1 cellular context compared by ENCODE assay signal in the genomic region with DNA sequence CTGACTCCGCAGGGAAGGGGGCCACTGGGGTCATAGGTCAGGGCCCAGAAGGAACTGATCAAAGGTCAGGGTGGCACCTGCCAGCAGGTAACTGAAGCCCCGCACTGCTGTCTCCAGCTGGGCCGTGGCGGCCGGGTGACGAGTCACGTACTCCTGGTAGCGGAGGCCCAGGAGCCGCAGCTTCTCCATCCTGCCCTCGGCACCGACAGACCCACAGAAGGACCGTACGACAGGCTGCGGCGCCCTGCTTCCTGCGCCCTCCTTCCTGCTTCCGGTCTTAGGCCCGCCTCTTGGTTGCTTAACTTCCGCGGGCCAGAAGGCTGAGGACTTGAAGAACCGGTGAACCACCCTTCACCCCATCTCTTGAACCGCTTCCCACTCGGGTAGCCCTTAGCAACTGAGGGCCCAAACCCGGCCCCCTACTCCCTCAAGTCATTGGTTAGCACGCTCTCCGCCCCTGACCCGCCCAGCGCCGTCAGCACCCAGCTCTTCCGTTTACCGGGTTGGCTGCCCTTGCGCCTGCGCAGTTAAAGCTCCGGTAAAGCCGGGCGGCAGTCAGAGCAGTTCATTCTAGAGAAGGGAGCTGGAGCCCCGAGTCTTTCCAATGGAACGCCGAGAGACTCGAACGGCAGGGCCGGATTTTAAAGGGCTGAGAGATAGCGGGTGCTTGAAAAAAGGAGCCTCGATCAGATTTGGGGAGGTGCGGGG.
TF ChIP-seq lines count a peak whose summit lies in the region.

TSS of gene PEX16 (minus strand) at position 255 of the 708 bp plus-strand sequence. CDS start at position 189, 66 bp downstream.

TF ChIP-seq in K562, 482 proteins besides CTCF, POLR2A, EP300 and RAD21 (continued from another document and continues in another):
- TF ChIP-seq, protein P1, sequence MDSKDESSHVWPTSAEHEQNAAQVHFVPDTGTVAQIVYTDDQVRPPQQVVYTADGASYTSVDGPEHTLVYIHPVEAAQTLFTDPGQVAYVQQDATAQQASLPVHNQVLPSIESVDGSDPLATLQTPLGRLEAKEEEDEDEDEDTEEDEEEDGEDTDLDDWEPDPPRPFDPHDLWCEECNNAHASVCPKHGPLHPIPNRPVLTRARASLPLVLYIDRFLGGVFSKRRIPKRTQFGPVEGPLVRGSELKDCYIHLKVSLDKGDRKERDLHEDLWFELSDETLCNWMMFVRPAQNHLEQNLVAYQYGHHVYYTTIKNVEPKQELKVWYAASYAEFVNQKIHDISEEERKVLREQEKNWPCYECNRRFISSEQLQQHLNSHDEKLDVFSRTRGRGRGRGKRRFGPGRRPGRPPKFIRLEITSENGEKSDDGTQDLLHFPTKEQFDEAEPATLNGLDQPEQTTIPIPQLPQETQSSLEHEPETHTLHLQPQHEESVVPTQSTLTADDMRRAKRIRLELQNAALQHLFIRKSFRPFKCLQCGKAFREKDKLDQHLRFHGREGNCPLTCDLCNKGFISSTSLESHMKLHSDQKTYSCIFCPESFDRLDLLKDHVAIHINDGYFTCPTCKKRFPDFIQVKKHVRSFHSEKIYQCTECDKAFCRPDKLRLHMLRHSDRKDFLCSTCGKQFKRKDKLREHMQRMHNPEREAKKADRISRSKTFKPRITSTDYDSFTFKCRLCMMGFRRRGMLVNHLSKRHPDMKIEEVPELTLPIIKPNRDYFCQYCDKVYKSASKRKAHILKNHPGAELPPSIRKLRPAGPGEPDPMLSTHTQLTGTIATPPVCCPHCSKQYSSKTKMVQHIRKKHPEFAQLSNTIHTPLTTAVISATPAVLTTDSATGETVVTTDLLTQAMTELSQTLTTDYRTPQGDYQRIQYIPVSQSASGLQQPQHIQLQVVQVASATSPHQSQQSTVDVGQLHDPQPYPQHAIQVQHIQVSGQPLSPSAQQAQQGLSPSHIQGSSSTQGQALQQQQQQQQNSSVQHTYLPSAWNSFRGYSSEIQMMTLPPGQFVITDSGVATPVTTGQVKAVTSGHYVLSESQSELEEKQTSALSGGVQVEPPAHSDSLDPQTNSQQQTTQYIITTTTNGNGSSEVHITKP (IDR thresholded peaks at IDR 0.05; ENCODE audit: partially characterized antibody): peak; percentile 40
- TF ChIP-seq TBL1XR1 (IDR thresholded peaks at IDR 0.05; ENCODE audit: low read length in 2 of 2) (no peak), SMARCA5 (IDR thresholded peaks at IDR 0.05) (no peak), RAD51 (IDR thresholded peaks at IDR 0.05; ENCODE audit: borderline replicate concordance, low read depth) (0 out of 2 replicates have a peak, but pooled peaks have one; percentile 17), DMBX1 (CRISPR knock-in tag; IDR thresholded peaks at IDR 0.05; ENCODE audit: borderline replicate concordance) (no peak), IRF2 (CRISPR knock-in tag; IDR thresholded peaks at IDR 0.05) (no peak), TAF15 (IDR thresholded peaks at IDR 0.05; ENCODE audit: low read depth, low read length) (no peak), HEY1 (CRISPR knock-in tag; IDR thresholded peaks at IDR 0.05; ENCODE audit: borderline replicate concordance) (no peak), FOXJ3 (CRISPR knock-in tag; IDR thresholded peaks at IDR 0.05) (no peak), RBM22 (IDR thresholded peaks at IDR 0.05; ENCODE audit: low read depth, low read length, poor library complexity, severe bottlenecking) (no peak), ZNF436 (CRISPR knock-in tag; IDR thresholded peaks at IDR 0.05) (no peak), ZNF518B (CRISPR knock-in tag; IDR thresholded peaks at IDR 0.05) (no peak), ADNP (tag; IDR thresholded peaks at IDR 0.05) (no peak), ZNF146 (CRISPR knock-in tag; IDR thresholded peaks at IDR 0.05; ENCODE audit: unreplicated experiment) (no peak), SUPT5H (IDR thresholded peaks at IDR 0.05) (peak; percentile 84), GTF2F1 (IDR thresholded peaks at IDR 0.05; ENCODE audit: low read depth, low read length) (no peak), HNRNPH1 (optimal IDR thresholded peaks at IDR 0.05; ENCODE audit: low read depth, low read length) (no peak), SMAD2 (IDR thresholded peaks at IDR 0.05; ENCODE audit: low read depth, low read length) (no peak), BCL6 (CRISPR knock-in tag; IDR thresholded peaks at IDR 0.05) (no peak), ARID2 (IDR thresholded peaks at IDR 0.05) (no peak), ASH1L (IDR thresholded peaks at IDR 0.05; ENCODE audit: borderline replicate concordance, low read depth, partially characterized antibody) (peak; percentile 69), MAZ (CRISPR knock-in tag; conservative IDR thresholded peaks at IDR 0.05 in 1 of 2, IDR thresholded peaks at IDR 0.05 in 1 of 2) (peak; percentile 40 to 60; a peak in 3 of 4 replicates), PHB2 (IDR thresholded peaks at IDR 0.05; ENCODE audit: low read depth) (no peak), KAT7 (CRISPR knock-in tag; IDR thresholded peaks at IDR 0.05; ENCODE audit: borderline replicate concordance) (no peak), GABPA (tag; conservative IDR thresholded peaks at IDR 0.05; ENCODE audit: low read depth) (peak; percentile 99), SAFB2 (IDR thresholded peaks at IDR 0.05; ENCODE audit: borderline replicate concordance, low read depth, low read length, severe bottlenecking) (no peak), ZNF134 (CRISPR knock-in tag; conservative IDR thresholded peaks at IDR 0.05) (no peak), ZNF57 (CRISPR knock-in tag; IDR thresholded peaks at IDR 0.05) (no peak), DIDO1 (tag; IDR thresholded peaks at IDR 0.05; ENCODE audit: low read depth) (peak; percentile 72), KLF6 (CRISPR knock-in tag; IDR thresholded peaks at IDR 0.05; ENCODE audit: borderline replicate concordance) (no peak), MCM7 (IDR thresholded peaks at IDR 0.05) (no peak), ZNF3 (CRISPR knock-in tag; IDR thresholded peaks at IDR 0.05) (no peak), CBFB (CRISPR knock-in tag; IDR thresholded peaks at IDR 0.05) (no peak), ZNF431 (CRISPR knock-in tag; IDR thresholded peaks at IDR 0.05) (no peak), ZNF766 (CRISPR knock-in tag; conservative IDR thresholded peaks at IDR 0.05) (peak; percentile 74; the same call in 1 of the 2 replicates), HDAC3 (IDR thresholded peaks at IDR 0.05; ENCODE audit: borderline replicate concordance, partially characterized antibody) (no peak), NCOA4 (IDR thresholded peaks at IDR 0.05; ENCODE audit: partially characterized antibody) (peak; percentile 96)
- TF ChIP-seq, protein P2, sequence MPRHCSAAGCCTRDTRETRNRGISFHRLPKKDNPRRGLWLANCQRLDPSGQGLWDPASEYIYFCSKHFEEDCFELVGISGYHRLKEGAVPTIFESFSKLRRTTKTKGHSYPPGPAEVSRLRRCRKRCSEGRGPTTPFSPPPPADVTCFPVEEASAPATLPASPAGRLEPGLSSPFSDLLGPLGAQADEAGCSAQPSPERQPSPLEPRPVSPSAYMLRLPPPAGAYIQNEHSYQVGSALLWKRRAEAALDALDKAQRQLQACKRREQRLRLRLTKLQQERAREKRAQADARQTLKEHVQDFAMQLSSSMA (CRISPR knock-in tag; IDR thresholded peaks at IDR 0.05): no peak
- TF ChIP-seq, protein P3, sequence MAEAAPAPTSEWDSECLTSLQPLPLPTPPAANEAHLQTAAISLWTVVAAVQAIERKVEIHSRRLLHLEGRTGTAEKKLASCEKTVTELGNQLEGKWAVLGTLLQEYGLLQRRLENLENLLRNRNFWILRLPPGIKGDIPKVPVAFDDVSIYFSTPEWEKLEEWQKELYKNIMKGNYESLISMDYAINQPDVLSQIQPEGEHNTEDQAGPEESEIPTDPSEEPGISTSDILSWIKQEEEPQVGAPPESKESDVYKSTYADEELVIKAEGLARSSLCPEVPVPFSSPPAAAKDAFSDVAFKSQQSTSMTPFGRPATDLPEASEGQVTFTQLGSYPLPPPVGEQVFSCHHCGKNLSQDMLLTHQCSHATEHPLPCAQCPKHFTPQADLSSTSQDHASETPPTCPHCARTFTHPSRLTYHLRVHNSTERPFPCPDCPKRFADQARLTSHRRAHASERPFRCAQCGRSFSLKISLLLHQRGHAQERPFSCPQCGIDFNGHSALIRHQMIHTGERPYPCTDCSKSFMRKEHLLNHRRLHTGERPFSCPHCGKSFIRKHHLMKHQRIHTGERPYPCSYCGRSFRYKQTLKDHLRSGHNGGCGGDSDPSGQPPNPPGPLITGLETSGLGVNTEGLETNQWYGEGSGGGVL (CRISPR knock-in tag; IDR thresholded peaks at IDR 0.05): no peak
- TF ChIP-seq, protein P4, sequence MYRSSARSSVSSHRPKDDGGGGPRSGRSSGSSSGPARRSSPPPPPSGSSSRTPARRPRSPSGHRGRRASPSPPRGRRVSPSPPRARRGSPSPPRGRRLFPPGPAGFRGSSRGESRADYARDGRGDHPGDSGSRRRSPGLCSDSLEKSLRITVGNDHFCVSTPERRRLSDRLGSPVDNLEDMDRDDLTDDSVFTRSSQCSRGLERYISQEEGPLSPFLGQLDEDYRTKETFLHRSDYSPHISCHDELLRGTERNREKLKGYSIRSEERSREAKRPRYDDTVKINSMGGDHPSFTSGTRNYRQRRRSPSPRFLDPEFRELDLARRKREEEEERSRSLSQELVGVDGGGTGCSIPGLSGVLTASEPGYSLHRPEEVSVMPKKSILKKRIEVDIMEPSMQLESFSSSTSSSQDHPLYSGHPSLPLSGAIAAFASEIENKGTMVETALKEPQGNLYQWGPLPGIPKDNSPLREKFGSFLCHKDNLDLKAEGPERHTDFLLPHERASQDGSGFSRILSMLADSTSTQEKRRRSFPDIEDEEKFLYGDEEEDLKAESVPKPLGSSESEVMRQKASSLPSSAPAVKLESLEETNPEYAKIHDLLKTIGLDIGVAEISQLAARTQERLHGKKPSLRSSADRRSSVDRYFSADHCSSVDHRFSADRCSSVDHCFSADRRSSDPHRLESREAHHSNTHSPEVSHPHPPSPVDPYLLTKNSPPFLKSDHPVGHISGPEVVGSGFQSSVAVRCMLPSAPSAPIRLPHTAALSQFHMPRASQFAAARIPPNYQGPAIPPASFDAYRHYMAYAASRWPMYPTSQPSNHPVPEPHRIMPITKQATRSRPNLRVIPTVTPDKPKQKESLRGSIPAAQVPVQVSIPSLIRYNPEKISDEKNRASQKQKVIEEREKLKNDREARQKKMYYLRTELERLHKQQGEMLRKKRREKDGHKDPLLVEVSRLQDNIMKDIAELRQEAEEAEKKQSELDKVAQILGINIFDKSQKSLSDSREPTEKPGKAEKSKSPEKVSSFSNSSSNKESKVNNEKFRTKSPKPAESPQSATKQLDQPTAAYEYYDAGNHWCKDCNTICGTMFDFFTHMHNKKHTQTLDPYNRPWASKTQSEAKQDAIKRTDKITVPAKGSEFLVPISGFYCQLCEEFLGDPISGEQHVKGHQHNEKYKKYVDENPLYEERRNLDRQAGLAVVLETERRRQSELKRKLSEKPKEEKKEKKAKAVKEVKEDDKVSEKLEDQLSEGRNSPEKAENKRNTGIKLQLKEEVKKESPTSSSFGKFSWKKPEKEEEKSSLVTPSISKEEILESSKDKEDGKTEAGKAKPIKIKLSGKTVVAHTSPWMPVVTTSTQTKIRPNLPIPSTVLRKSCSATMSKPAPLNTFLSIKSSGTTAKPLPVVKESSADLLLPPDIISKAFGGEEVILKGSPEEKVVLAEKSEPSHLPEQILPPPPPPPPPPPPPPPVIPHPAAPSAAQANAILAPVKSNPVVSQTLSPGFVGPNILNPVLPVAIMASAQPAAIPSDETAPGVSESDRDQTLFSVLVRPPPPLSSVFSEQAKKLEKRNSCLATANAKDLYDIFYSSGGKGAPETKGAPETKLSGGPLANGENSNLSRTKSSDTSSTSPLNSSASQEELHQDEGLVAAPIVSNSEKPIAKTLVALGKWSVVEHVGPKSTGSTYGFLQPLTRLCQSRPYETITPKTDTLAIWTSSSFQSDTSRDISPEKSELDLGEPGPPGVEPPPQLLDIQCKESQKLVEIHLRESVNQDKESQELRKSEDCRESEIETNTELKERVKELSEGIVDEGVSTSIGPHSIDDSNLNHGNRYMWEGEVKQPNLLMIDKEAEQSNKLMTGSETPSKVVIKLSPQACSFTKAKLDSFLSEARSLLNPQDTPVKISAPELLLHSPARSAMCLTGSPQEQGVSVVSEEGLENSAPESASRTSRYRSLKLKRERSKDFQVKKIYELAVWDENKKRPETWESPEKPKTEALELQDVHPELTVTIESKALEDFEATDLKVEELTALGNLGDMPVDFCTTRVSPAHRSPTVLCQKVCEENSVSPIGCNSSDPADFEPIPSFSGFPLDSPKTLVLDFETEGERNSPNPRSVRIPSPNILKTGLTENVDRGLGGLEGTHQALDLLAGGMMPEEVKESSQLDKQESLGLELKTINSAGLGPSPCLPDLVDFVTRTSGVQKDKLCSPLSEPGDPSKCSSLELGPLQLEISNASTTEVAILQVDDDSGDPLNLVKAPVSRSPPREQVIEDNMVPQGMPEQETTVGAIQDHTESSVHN (IDR thresholded peaks at IDR 0.05; ENCODE audit: borderline replicate concordance in 1 of 2, low read depth in 1 of 2): no peak
- TF ChIP-seq, protein P5, sequence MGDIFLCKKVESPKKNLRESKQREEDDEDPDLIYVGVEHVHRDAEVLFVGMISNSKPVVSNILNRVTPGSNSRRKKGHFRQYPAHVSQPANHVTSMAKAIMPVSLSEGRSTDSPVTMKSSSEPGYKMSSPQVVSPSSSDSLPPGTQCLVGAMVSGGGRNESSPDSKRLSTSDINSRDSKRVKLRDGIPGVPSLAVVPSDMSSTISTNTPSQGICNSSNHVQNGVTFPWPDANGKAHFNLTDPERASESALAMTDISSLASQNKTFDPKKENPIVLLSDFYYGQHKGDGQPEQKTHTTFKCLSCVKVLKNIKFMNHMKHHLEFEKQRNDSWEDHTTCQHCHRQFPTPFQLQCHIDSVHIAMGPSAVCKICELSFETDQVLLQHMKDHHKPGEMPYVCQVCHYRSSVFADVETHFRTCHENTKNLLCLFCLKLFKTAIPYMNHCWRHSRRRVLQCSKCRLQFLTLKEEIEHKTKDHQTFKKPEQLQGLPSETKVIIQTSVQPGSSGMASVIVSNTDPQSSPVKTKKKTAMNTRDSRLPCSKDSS (IDR thresholded peaks at IDR 0.05; ENCODE audit: low read depth, partially characterized antibody): no peak
